ENCODE assay signal across 26 cellular contexts in genomic region chr1:14617791-14618190, GRCh38.
"Had no signal": no experiment of that assay in that cellular context is flagged by ENCODE, and none has a peak within 500 bp of the region (broad histone marks: within the 10 kb centered on the region; RNA-seq: fewer than 3 reads in every experiment).

No MANE protein-coding gene starts in this region.

- H3K27me3 ChIP-seq: stomach, suprapubic skin, testis, thyroid gland, tibial nerve, transverse colon, upper lobe of left lung, upper lobe of right lung, uterus, vagina had no signal

- FAIRE-seq: urothelium cell line had no signal

- H3K9me3 ChIP-seq: suprapubic skin, testis, thoracic aorta, thyroid gland, transverse colon, upper lobe of left lung, upper lobe of right lung, uterus, vagina had no signal

- H3K4me3 ChIP-seq: stomach, suprapubic skin, testis, thoracic aorta, thyroid gland, tibial artery, tibial nerve, transverse colon, upper lobe of left lung, upper lobe of right lung, uterus, vagina had no signal

- H3K27ac ChIP-seq: stomach, suprapubic skin, testis, thoracic aorta, thyroid gland, tibial artery, tibial nerve, transverse colon, upper lobe of left lung, upper lobe of right lung, uterus, vagina had no signal

- DNase-seq: stimulated activated CD4-positive, alpha-beta T cell treated with anti-CD3 and anti-CD28 coated beads, Interleukin-2, amount 100 ng/mL, for 48 hours; stimulated activated CD4-positive, alpha-beta T cell treated with anti-CD3 and anti-CD28 coated beads, Interleukin-4, amount 100 ng/mL, for 1 hour; stimulated activated CD4-positive, alpha-beta T cell treated with anti-CD3 and anti-CD28 coated beads, Interleukin-4, amount 100 ng/mL, for 24 hours; stimulated activated CD4-positive, alpha-beta T cell treated with anti-CD3 and anti-CD28 coated beads, Interleukin-4, amount 100 ng/mL, for 4 hours; stimulated activated CD8-positive, alpha-beta memory T cell treated with anti-CD3 and anti-CD28 coated beads, Interleukin-4, amount 100 ng/mL, for 48 hours; stimulated activated naive B cell treated with anti-CD40 and anti-IgM and Interleukin-4, amounts not matched to agents 10 μg/mL and 1 μg/mL and 100 μg/mL, for 72 hours; stimulated activated naive CD4-positive, alpha-beta T cell; stimulated activated naive CD4-positive, alpha-beta T cell treated with Interleukin-2 at 50 U/mL for 16 hours; stimulated activated naive CD8-positive, alpha-beta T cell treated with anti-CD3 and anti-CD28 coated beads, Interleukin-15, amount 100 ng/mL, for 72 hours; stimulated activated naive CD8-positive, alpha-beta T cell treated with anti-CD3 and anti-CD28 coated beads, Interleukin-15, Interleukin-2, amounts not matched to agents 100 U/mL and 50 U/mL, for 24 hours; stomach; substantia nigra; testis; thyroid gland; tibial artery; transverse colon; upper lobe of left lung; upper lobe of right lung; uterus had no signal

- H3K36me3 ChIP-seq: stomach, suprapubic skin, thoracic aorta, thyroid gland, tibial artery, tibial nerve, transverse colon, upper lobe of left lung, upper lobe of right lung, uterus, vagina had no signal

- H3K4me1 ChIP-seq: stomach, suprapubic skin, testis, thyroid gland, tibial artery, tibial nerve, transverse colon, upper lobe of left lung, upper lobe of right lung, uterus, vagina had no signal

- ATAC-seq: stimulated activated effector memory CD8-positive, alpha-beta T cell treated with anti-CD3 and anti-CD28 coated beads, Interleukin-12 subunit alpha, Interleukin-12 subunit beta, amount 100 ng/mL, for 72 hours; stimulated activated memory B cell treated with anti-CD40 and anti-IgM and Interleukin-4, amounts not matched to agents 10 μg/mL and 1 μg/mL and 100 μg/mL, for 72 hours; stimulated activated naive B cell treated with anti-CD40 and anti-IgM and Interleukin-4, amounts not matched to agents 10 μg/mL and 1 μg/mL and 100 μg/mL, for 72 hours; stimulated activated naive CD8-positive, alpha-beta T cell treated with anti-CD3 and anti-CD28 coated beads, Interleukin-15, amount 100 ng/mL, for 72 hours; stimulated activated naive CD8-positive, alpha-beta T cell treated with anti-CD3 and anti-CD28 coated beads, Interleukin-15, Interleukin-2, amounts not matched to agents 100 U/mL and 50 U/mL, for 24 hours; upper lobe of right lung had no signal
